In the genomic region with DNA sequence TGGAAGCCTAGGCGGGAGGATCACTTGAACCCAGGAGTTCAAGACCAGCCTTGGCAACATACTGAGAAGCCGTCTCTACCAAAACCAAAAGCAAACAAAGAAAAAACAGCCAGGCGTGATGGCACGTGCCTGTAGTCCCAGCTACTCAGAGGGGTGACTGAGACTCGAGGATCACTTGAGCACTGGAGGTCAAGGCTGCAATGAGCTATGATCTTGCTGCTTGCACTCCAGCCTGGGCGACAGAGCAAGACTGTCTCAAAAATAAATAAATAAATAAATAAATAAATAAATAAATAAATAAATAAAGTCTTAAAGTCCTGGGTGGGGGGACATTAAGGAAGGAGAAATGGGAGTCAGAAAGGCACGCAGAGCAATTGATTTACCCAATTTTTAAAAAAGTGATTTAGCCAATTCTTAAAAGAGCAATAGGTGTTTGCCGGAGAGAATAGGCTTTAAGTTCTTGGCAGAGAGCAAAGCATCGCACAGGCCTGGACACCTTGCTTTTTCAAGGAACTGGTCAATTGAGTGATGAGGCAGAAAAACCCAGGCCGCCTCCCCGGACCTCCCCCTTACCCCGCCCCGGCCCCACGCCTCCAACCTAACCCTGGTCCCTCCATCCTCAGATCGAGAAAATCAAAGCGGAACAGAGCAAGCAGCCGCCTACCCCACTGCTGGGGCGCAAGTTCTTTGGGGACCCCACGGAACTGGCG, we compare ENCODE assay signal across 11 cellular contexts. TPM values are rescaled to one million over a fixed set of nuclear protein-coding genes. Genes with fewer than 3 reads are reported as not detected.
DNase-seq lines count a peak whose midpoint lies in the region; ATAC-seq, FAIRE-seq and TF ChIP-seq lines count a peak whose summit lies in the region.
"Had no signal": no experiment of that assay in that cellular context is flagged by ENCODE, and none has a peak within 500 bp of the region (broad histone marks: within the 10 kb centered on the region; RNA-seq: fewer than 3 reads in every experiment).

No MANE protein-coding gene starts in this region.

- no peaks in the 10 kb centered on the region for H3K36me3 ChIP-seq in NT2/D1 (ENCODE audit: insufficient read depth, insufficient read length, low read length)
- H3K36me3 ChIP-seq in small intestine (ENCODE audit: control insufficient read depth in 2 of 2, insufficient read depth in 2 of 2, low read length in 2 of 2) = no peaks in the 10 kb centered on the region

- FAIRE-seq in small intestine (lab: Jason Lieb, UNC) = no peak
- FAIRE-seq: A204.1 had no signal

- peak overlapping the region; percentile 61 for H3K9ac ChIP-seq in NT2/D1 (ENCODE audit: insufficient read length, low read depth)

- 14 to 21% (median 17%) methylated on average over 20 of the region's 20 CpGs for WGBS in small intestine, 3 donors

- no peaks in the 10 kb centered on the region for H3K9me3 ChIP-seq in NT2/D1 (ENCODE audit: insufficient read depth, low read length)
- H3K9me3 ChIP-seq in small intestine (ENCODE audit: control insufficient read depth, low read depth) = no peaks in the 10 kb centered on the region

- no peak for TF ChIP-seq CTCF in foreskin fibroblast (IDR thresholded peaks at IDR 0.05; ENCODE audit: low read depth, low read length)

- H3K4me1 ChIP-seq in NT2/D1 (ENCODE audit: insufficient read depth, insufficient read length) (peaks cover 3% of the 10 kb centered on the region), small intestine (ENCODE audit: control insufficient read depth in 2 of 2, insufficient read depth in 1 of 2, low read depth in 1 of 2, low read length in 1 of 2) (peaks cover 0 to 3% of the 10 kb centered on the region in 2 donors)

- peaks cover 67% of the 10 kb centered on the region for H3K27me3 Mint-ChIP-seq in stimulated activated naive CD8-positive, alpha-beta T cell treated with anti-CD3 and anti-CD28 coated beads, Interleukin-15, amount 100 ng/mL, for 72 hours

- H3K27me3 ChIP-seq in NT2/D1 (ENCODE audit: insufficient read depth, insufficient read length) (peaks cover 51% of the 10 kb centered on the region), small intestine (ENCODE audit: control insufficient read depth in 2 of 2, insufficient read depth in 2 of 2, low read length in 2 of 2) (peaks cover 12 to 15% of the 10 kb centered on the region in 2 donors)

- peak; percentile 17 for DNase-seq in NCI-H345 treated with DMSO at 0.1 percent for 48 hours (lab: John Stamatoyannopoulos, UW; ENCODE audit: unreplicated experiment)
- no peak for DNase-seq in NCI-H345 (lab: John Stamatoyannopoulos, UW)
- DNase-seq in NT2/D1 (ENCODE audit: low read depth, low spot score) = no peak
- DNase-seq in foreskin fibroblast = peak in 1 of 2 donors; percentile 57
- DNase-seq in skeletal muscle cell (ENCODE audit: low read depth) = no peak
- no peak for DNase-seq in small intestine
- DNase-seq in stimulated activated naive CD8-positive, alpha-beta T cell treated with anti-CD3 and anti-CD28 coated beads, Interleukin-15, amount 100 ng/mL, for 72 hours = no peak
- no peak for DNase-seq in NK-92 (lab: John Stamatoyannopoulos, UW; ENCODE audit: unreplicated experiment)
- DNase-seq: activated CD4-positive, alpha-beta T cell treated with anti-CD3 and anti-CD28 coated beads, Interleukin-2, amount 50 U/mL, for 48 hours; NCI-H1048 had no signal

- H3K9me3 Mint-ChIP-seq in stimulated activated naive CD8-positive, alpha-beta T cell treated with anti-CD3 and anti-CD28 coated beads, Interleukin-15, amount 100 ng/mL, for 72 hours = peaks cover 0 to 4% of the 10 kb centered on the region in 2 donors

- H3K4me3 ChIP-seq in NT2/D1 (ENCODE audit: insufficient read length, low read depth) (peak overlapping the region; percentile 37), foreskin fibroblast (ENCODE audit: low read depth in 1 of 2, low read length in 2 of 2) (peak overlapping the region; percentile 41 to 49), skeletal muscle cell (ENCODE audit: low read depth, low read length) (peak overlapping the region; percentile 39), small intestine (ENCODE audit: low read depth in 1 of 2, low read length in 2 of 2) (no peak overlapping the region)

- H3K27ac Mint-ChIP-seq in stimulated activated naive CD8-positive, alpha-beta T cell treated with anti-CD3 and anti-CD28 coated beads, Interleukin-15, amount 100 ng/mL, for 72 hours = no peak overlapping the region

- ATAC-seq in stimulated activated naive CD8-positive, alpha-beta T cell treated with anti-CD3 and anti-CD28 coated beads, Interleukin-15, amount 100 ng/mL, for 72 hours = no peak

- peaks cover 19% of the 10 kb centered on the region for H3K4me1 Mint-ChIP-seq in stimulated activated naive CD8-positive, alpha-beta T cell treated with anti-CD3 and anti-CD28 coated beads, Interleukin-15, amount 100 ng/mL, for 72 hours

- no peak overlapping the region for H3K27ac ChIP-seq in small intestine (ENCODE audit: low read depth in 1 of 2, low read length in 1 of 2)

- peak overlapping the region in 1 of 2 donors; percentile 69 for H3K4me3 Mint-ChIP-seq in stimulated activated naive CD8-positive, alpha-beta T cell treated with anti-CD3 and anti-CD28 coated beads, Interleukin-15, amount 100 ng/mL, for 72 hours

RNA-seq across cellular contexts. Expression of gene SHKBP1, which starts 9.5 kb away (rescaled TPM):
- 10 to 100 TPM; 56.6 to 70.3 (median 64.2) TPM for polyA plus RNA-seq in small intestine

RNA-seq across cellular contexts. Expression of gene LTBP4, which starts 34.0 kb away (rescaled TPM):
- polyA plus RNA-seq in small intestine = 100 to 1,000 TPM in 1 of 3 donors, 10 to 100 TPM in 2; 63.3 to 162 (median 69.2) TPM

Comparison
In these comparisons a context has a peak if more than half of its experiments do, and no peak if none do; other contexts are left out.
1. H3K4me3 ChIP-seq: peak in NT2/D1 (single experiment), foreskin fibroblast (2 of 2) and skeletal muscle cell (single experiment); none in small intestine (0 of 2).